In genomic region chr14:95503365-95504134, GRCh38 we compare ENCODE assay signal across 10 cellular contexts. TPM values are rescaled to one million over a fixed set of nuclear protein-coding genes. Genes with fewer than 3 reads are reported as not detected.
DNase-seq lines count a peak whose midpoint lies in the region; ATAC-seq and TF ChIP-seq lines count a peak whose summit lies in the region.
"Had no signal": no experiment of that assay in that cellular context is flagged by ENCODE, and none has a peak within 500 bp of the region (broad histone marks: within the 10 kb centered on the region; RNA-seq: fewer than 3 reads in every experiment).

No MANE protein-coding gene starts in this region.

- H3K36me3 Mint-ChIP-seq in endodermal cell (ENCODE audit: low read depth) (no peaks in the 10 kb centered on the region), glutamatergic neuron (ENCODE audit: unreplicated experiment) (no peaks in the 10 kb centered on the region)

- H3K27ac Mint-ChIP-seq in endodermal cell (peak overlapping the region; percentile 40), glutamatergic neuron (ENCODE audit: unreplicated experiment) (no peak overlapping the region)

- DNase-seq in endodermal cell: no peak
- DNase-seq in COLO668 (lab: John Stamatoyannopoulos, UW; ENCODE audit: unreplicated experiment): no peak
- DNase-seq in NCI-H345 treated with DMSO at 0.1 percent for 48 hours (lab: John Stamatoyannopoulos, UW; ENCODE audit: unreplicated experiment): no peak
- DNase-seq in COR-L47 (lab: John Stamatoyannopoulos, UW): no peak
- no peak for DNase-seq in glutamatergic neuron

- H3K4me1 ChIP-seq in endodermal cell (ENCODE audit: control insufficient read depth, insufficient read depth, low read length): peaks cover 64% of the 10 kb centered on the region

- no peak overlapping the region for H3K27ac ChIP-seq in endodermal cell (ENCODE audit: low read depth, low read length)
- H3K27ac ChIP-seq: thoracic aorta had no signal

- no peaks in the 10 kb centered on the region for H3K36me3 ChIP-seq in endodermal cell (ENCODE audit: control insufficient read depth, insufficient read depth, low read length)
- H3K36me3 ChIP-seq: thoracic aorta had no signal

- TF ChIP-seq CTCF in endodermal cell (conservative IDR thresholded peaks at IDR 0.05) (no peak), glutamatergic neuron (IDR thresholded peaks at IDR 0.05; ENCODE audit: partially characterized antibody, unreplicated experiment) (no peak)

- H3K9me3 Mint-ChIP-seq in endodermal cell (no peaks in the 10 kb centered on the region), glutamatergic neuron (ENCODE audit: unreplicated experiment) (no peaks in the 10 kb centered on the region)
- H3K9me3 Mint-ChIP-seq: activated naive CD4-positive, alpha-beta T cell treated with anti-CD3 and anti-CD28 coated beads, Interleukin-2, amount 50 U/mL, for 24 hours had no signal

- H3K27me3 Mint-ChIP-seq in endodermal cell (ENCODE audit: insufficient read depth) (no peaks in the 10 kb centered on the region), glutamatergic neuron (ENCODE audit: unreplicated experiment) (peaks cover 5% of the 10 kb centered on the region)
- H3K27me3 Mint-ChIP-seq: activated naive CD4-positive, alpha-beta T cell treated with anti-CD3 and anti-CD28 coated beads, Interleukin-2, amount 50 U/mL, for 24 hours had no signal

- H3K4me3 ChIP-seq in endodermal cell (ENCODE audit: low read length): no peak overlapping the region
- H3K4me3 ChIP-seq: thoracic aorta had no signal

- ATAC-seq in GM18502 (IDR thresholded peaks at IDR 0.05; ENCODE audit: poor library complexity, unreplicated experiment) (peak; percentile 58), GM19468 (IDR thresholded peaks at IDR 0.05; ENCODE audit: extremely low read depth, unreplicated experiment) (peak; percentile 47), HG03135 (IDR thresholded peaks at IDR 0.05; ENCODE audit: unreplicated experiment) (peak; percentile 48)

- H3K9me3 ChIP-seq in endodermal cell (ENCODE audit: control insufficient read depth, low read length): no peaks in the 10 kb centered on the region
- H3K9me3 ChIP-seq: thoracic aorta had no signal

- no peaks in the 10 kb centered on the region for H3K27me3 ChIP-seq in endodermal cell (ENCODE audit: control insufficient read depth, insufficient read depth, low read length, poor library complexity, severe bottlenecking)

- peaks cover 66% of the 10 kb centered on the region for H3K4me1 Mint-ChIP-seq in endodermal cell
- peaks cover 25% of the 10 kb centered on the region for H3K4me1 Mint-ChIP-seq in glutamatergic neuron (ENCODE audit: low read depth, unreplicated experiment)

- H3K4me3 Mint-ChIP-seq in endodermal cell (no peak overlapping the region), glutamatergic neuron (ENCODE audit: unreplicated experiment) (no peak overlapping the region)
- H3K4me3 Mint-ChIP-seq: activated naive CD4-positive, alpha-beta T cell treated with anti-CD3 and anti-CD28 coated beads, Interleukin-2, amount 50 U/mL, for 24 hours had no signal

- 85 to 89% methylated on average over 5 to 8 of the region's 8 CpGs for WGBS in endodermal cell (ENCODE audit: insufficient coverage in 1 of 2, insufficient read length in 1 of 2), 2 experiments

- H3K9ac ChIP-seq in endodermal cell (ENCODE audit: extremely low read depth, low read length, poor library complexity, severe bottlenecking): no peak overlapping the region

RNA-seq across cellular contexts. Expression of gene SYNE3, which starts 12.9 kb away (rescaled TPM):
- total RNA-seq in endodermal cell (1 to 10 TPM; 1.0 to 5.2 TPM), glutamatergic neuron (ENCODE audit: unreplicated experiment) (7.1 TPM)
- polyA plus RNA-seq in endodermal cell (2013, experiment 1 of 2): 0.61 TPM
- polyA plus RNA-seq in endodermal cell (2013, experiment 2 of 2): 0.87 TPM

RNA-seq across cellular contexts. Expression of gene GLRX5, which starts 31.3 kb away (rescaled TPM):
- total RNA-seq in endodermal cell (10 to 100 TPM; 62.4 to 63.4 TPM), glutamatergic neuron (ENCODE audit: unreplicated experiment) (38.9 TPM)
- 73.3 TPM for polyA plus RNA-seq in endodermal cell (2013, experiment 1 of 2)
- polyA plus RNA-seq in endodermal cell (2013, experiment 2 of 2): 69.6 TPM
